In the genomic region with DNA sequence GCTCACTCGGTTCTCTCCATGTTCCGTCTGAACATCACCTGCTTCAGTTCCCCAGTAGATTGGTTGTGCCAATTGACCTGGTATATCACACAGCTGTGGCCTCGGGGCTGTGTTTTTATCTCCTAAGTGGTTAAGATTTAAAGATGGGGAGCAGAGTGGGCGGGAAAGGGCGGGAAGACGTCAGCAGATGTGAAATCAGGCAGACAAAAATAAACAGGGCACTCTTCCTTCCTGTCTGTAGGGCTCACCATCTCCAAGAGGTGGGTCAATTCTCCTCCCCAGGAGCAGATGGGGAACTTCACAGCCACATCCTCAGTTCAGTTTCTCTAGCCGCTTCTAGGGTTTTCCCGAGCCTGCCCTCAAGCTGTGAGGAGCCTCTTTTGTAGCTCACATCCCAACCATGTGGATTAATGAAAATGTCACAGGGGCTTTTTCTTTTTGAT, we compare ENCODE assay signal across 8 cellular contexts. TPM values are rescaled to one million over a fixed set of nuclear protein-coding genes. Genes with fewer than 3 reads are reported as not detected.
DNase-seq lines count a peak whose midpoint lies in the region; ATAC-seq and TF ChIP-seq lines count a peak whose summit lies in the region.

No MANE protein-coding gene starts in this region.

- no peaks in the 10 kb centered on the region for H3K9me3 ChIP-seq in prostate gland

- DNase-seq in activated T-cell treated with anti-CD3 and anti-CD28 coated beads for 24 hours (ENCODE audit: low read depth) (peak; percentile 7), activated T-cell treated with anti-CD3 and anti-CD28 coated beads for 4 hours (no peak), HUDEP-2 (lab: John Stamatoyannopoulos, UW; ENCODE audit: unreplicated experiment in 76 of 76) (no peak), prostate gland (ENCODE audit: low spot score) (no peak), activated gamma-delta T cell treated with Interleukin-2 at 50 U/mL for 16 hours (no peak)
- peak; percentile 41 to 49 for DNase-seq in activated T-cell treated with anti-CD3 and anti-CD28 coated beads, Interleukin-2, amount 50 U/mL, for 72 hours
- no peak for DNase-seq in stimulated activated effector memory CD8-positive, alpha-beta T cell treated with anti-CD3 and anti-CD28 coated beads, Interleukin-12 subunit alpha, Interleukin-12 subunit beta, amount 100 ng/mL, for 72 hours (ENCODE audit: low spot score in 2 of 2)

- no peaks in the 10 kb centered on the region for H3K4me1 ChIP-seq in prostate gland (replicated peaks)

- intact Hi-C loops in prostate gland (cut with DNase I) = no loop called here

- no peaks in the 10 kb centered on the region for H3K27me3 ChIP-seq in prostate gland (replicated peaks; ENCODE audit: insufficient read depth)

- peaks cover 34% of the 10 kb centered on the region for H3K4me1 Mint-ChIP-seq in activated T-cell treated with anti-CD3 and anti-CD28 coated beads, Interleukin-2, amount 50 U/mL, for 72 hours (ENCODE audit: low read depth)
- peaks cover 30% of the 10 kb centered on the region for H3K4me1 Mint-ChIP-seq in stimulated activated effector memory CD8-positive, alpha-beta T cell treated with anti-CD3 and anti-CD28 coated beads, Interleukin-12 subunit alpha, Interleukin-12 subunit beta, amount 100 ng/mL, for 72 hours

- H3K4me3 ChIP-seq in prostate gland = no peak overlapping the region

- no peaks in the 10 kb centered on the region for H3K9me3 Mint-ChIP-seq in activated T-cell treated with anti-CD3 and anti-CD28 coated beads, Interleukin-2, amount 50 U/mL, for 72 hours
- H3K9me3 Mint-ChIP-seq in stimulated activated effector memory CD8-positive, alpha-beta T cell treated with anti-CD3 and anti-CD28 coated beads, Interleukin-12 subunit alpha, Interleukin-12 subunit beta, amount 100 ng/mL, for 72 hours = no peaks in the 10 kb centered on the region

- no peak for TF ChIP-seq CTCF in prostate gland (IDR thresholded peaks at IDR 0.05)

- H3K4me3 Mint-ChIP-seq in activated T-cell treated with anti-CD3 and anti-CD28 coated beads, Interleukin-2, amount 50 U/mL, for 72 hours = peak overlapping the region; percentile 27 to 48
- no peak overlapping the region for H3K4me3 Mint-ChIP-seq in stimulated activated effector memory CD8-positive, alpha-beta T cell treated with anti-CD3 and anti-CD28 coated beads, Interleukin-12 subunit alpha, Interleukin-12 subunit beta, amount 100 ng/mL, for 72 hours

- WGBS in prostate gland = 77% methylated on average over 8 of the region's 8 CpGs

- ATAC-seq in HG03442 (IDR thresholded peaks at IDR 0.05; ENCODE audit: unreplicated experiment) = peak; percentile 59
- ATAC-seq in activated T-cell treated with anti-CD3 and anti-CD28 coated beads, Interleukin-2, amount 50 U/mL, for 72 hours (replicated peaks in 1 of 2) = peak; percentile 81 to 89
- ATAC-seq in stimulated activated effector memory CD8-positive, alpha-beta T cell treated with anti-CD3 and anti-CD28 coated beads, Interleukin-12 subunit alpha, Interleukin-12 subunit beta, amount 100 ng/mL, for 72 hours = peak; percentile 82

- no peaks in the 10 kb centered on the region for H3K36me3 Mint-ChIP-seq in activated T-cell treated with anti-CD3 and anti-CD28 coated beads, Interleukin-2, amount 50 U/mL, for 72 hours (ENCODE audit: insufficient read depth in 2 of 2)
- no peaks in the 10 kb centered on the region for H3K36me3 Mint-ChIP-seq in stimulated activated effector memory CD8-positive, alpha-beta T cell treated with anti-CD3 and anti-CD28 coated beads, Interleukin-12 subunit alpha, Interleukin-12 subunit beta, amount 100 ng/mL, for 72 hours

- no peak for TF ChIP-seq POLR2A in prostate gland (IDR thresholded peaks at IDR 0.05)

- no peaks in the 10 kb centered on the region for H3K27me3 Mint-ChIP-seq in activated T-cell treated with anti-CD3 and anti-CD28 coated beads, Interleukin-2, amount 50 U/mL, for 72 hours (ENCODE audit: low read depth)

- H3K27ac Mint-ChIP-seq in activated T-cell treated with anti-CD3 and anti-CD28 coated beads, Interleukin-2, amount 50 U/mL, for 72 hours = peak overlapping the region; percentile 27
- H3K27ac Mint-ChIP-seq in stimulated activated effector memory CD8-positive, alpha-beta T cell treated with anti-CD3 and anti-CD28 coated beads, Interleukin-12 subunit alpha, Interleukin-12 subunit beta, amount 100 ng/mL, for 72 hours = peak overlapping the region; percentile 56

- H3K27ac ChIP-seq in prostate gland = no peak overlapping the region

- no peaks in the 10 kb centered on the region for H3K36me3 ChIP-seq in prostate gland

RNA-seq across cellular contexts. Expression of a gene that starts 26.8 kb away (rescaled TPM):
- 10 to 100 TPM; 32.3 to 33.7 TPM for total RNA-seq in activated T-cell treated with anti-CD3 and anti-CD28 coated beads, Interleukin-2, amount 50 U/mL, for 72 hours
- total RNA-seq in prostate gland = 10 to 100 TPM; 34.2 to 40.2 TPM

Comparison
In these comparisons a context has a peak if more than half of its experiments do, and no peak if none do; other contexts are left out.
1. DNase-seq: peak in activated T-cell treated with anti-CD3 and anti-CD28 coated beads for 24 hours (single experiment) and activated T-cell treated with anti-CD3 and anti-CD28 coated beads, Interleukin-2, amount 50 U/mL, for 72 hours (2 of 2); none in activated T-cell treated with anti-CD3 and anti-CD28 coated beads for 4 hours (single experiment), stimulated activated effector memory CD8-positive, alpha-beta T cell treated with anti-CD3 and anti-CD28 coated beads, Interleukin-12 subunit alpha, Interleukin-12 subunit beta, amount 100 ng/mL, for 72 hours (0 of 2), HUDEP-2 (0 of 76), prostate gland (single experiment) and activated gamma-delta T cell treated with Interleukin-2 at 50 U/mL for 16 hours (single experiment).
2. Peak in every context shown above with its lines, with median percentiles within 50 percentile points of each other: ATAC-seq.